16 cellular contexts compared by ENCODE assay signal in genomic region chr7:157402388-157402703, GRCh38.
DNase-seq lines count a peak whose midpoint lies in the region; ATAC-seq and TF ChIP-seq lines count a peak whose summit lies in the region.
"Had no signal": no experiment of that assay in that cellular context is flagged by ENCODE, and none has a peak within 500 bp of the region (broad histone marks: within the 10 kb centered on the region; RNA-seq: fewer than 3 reads in every experiment).

No MANE protein-coding gene starts in this region.

- peak overlapping the region; percentile 51 for H3K27ac ChIP-seq in CD8-positive, alpha-beta memory T cell (ENCODE audit: low read depth, low read length)
- peak overlapping the region; percentile 16 to 92 for H3K27ac ChIP-seq in right atrium auricular region

- CTCF ChIA-PET in activated naive CD4-positive, alpha-beta T cell treated with anti-CD3 and anti-CD28 coated beads for 36 hours (lab: Charles Lee): no interaction called here
- CTCF ChIA-PET in CD8-positive, alpha-beta memory T cell (lab: Charles Lee): no interaction called here

- no peak for TF ChIP-seq CTCF in right atrium auricular region (IDR thresholded peaks at IDR 0.05)

- H3K4me1 ChIP-seq in CD8-positive, alpha-beta memory T cell (ENCODE audit: insufficient read depth, low read length): no peaks in the 10 kb centered on the region
- H3K4me1 ChIP-seq in right atrium auricular region: peaks cover 0 to 60% of the 10 kb centered on the region in 2 donors

- no peak overlapping the region for H3K4me3 ChIP-seq in CD8-positive, alpha-beta memory T cell (ENCODE audit: low read length)
- no peak overlapping the region for H3K4me3 ChIP-seq in right atrium auricular region

- H3K9me3 Mint-ChIP-seq in activated naive CD4-positive, alpha-beta T cell treated with anti-CD3 and anti-CD28 coated beads, Interleukin-2, amount 50 U/mL, for 72 hours: no peaks in the 10 kb centered on the region
- H3K9me3 Mint-ChIP-seq in activated naive CD4-positive, alpha-beta T cell treated with anti-CD3 and anti-CD28 coated beads for 36 hours: no peaks in the 10 kb centered on the region
- H3K9me3 Mint-ChIP-seq in CD8-positive, alpha-beta memory T cell: no peaks in the 10 kb centered on the region
- H3K9me3 Mint-ChIP-seq: CD8-positive, alpha-beta T cell had no signal

- no peaks in the 10 kb centered on the region for H3K36me3 Mint-ChIP-seq in activated naive CD4-positive, alpha-beta T cell treated with anti-CD3 and anti-CD28 coated beads, Interleukin-2, amount 50 U/mL, for 72 hours
- peaks cover 16% of the 10 kb centered on the region for H3K36me3 Mint-ChIP-seq in activated naive CD4-positive, alpha-beta T cell treated with anti-CD3 and anti-CD28 coated beads for 36 hours (ENCODE audit: low read depth)
- H3K36me3 Mint-ChIP-seq in CD8-positive, alpha-beta memory T cell: peaks cover 0 to 53% (median 3%) of the 10 kb centered on the region in 3 donors

- H3K27me3 Mint-ChIP-seq in activated naive CD4-positive, alpha-beta T cell treated with anti-CD3 and anti-CD28 coated beads for 36 hours (ENCODE audit: low read depth): no peaks in the 10 kb centered on the region
- no peaks in the 10 kb centered on the region for H3K27me3 Mint-ChIP-seq in CD8-positive, alpha-beta memory T cell

- no peak for ATAC-seq in activated naive CD4-positive, alpha-beta T cell treated with anti-CD3 and anti-CD28 coated beads, Interleukin-2, amount 50 U/mL, for 72 hours
- ATAC-seq: CD8-positive, alpha-beta T cell had no signal

- H3K27me3 ChIP-seq in CD8-positive, alpha-beta memory T cell (ENCODE audit: insufficient read depth, low read length, poor library complexity, severe bottlenecking): no peaks in the 10 kb centered on the region
- no peaks in the 10 kb centered on the region for H3K27me3 ChIP-seq in right atrium auricular region
- H3K27me3 ChIP-seq: BE2C had no signal

- H3K9me3 ChIP-seq in CD8-positive, alpha-beta memory T cell (ENCODE audit: low read length): no peaks in the 10 kb centered on the region
- H3K9me3 ChIP-seq in right atrium auricular region: no peaks in the 10 kb centered on the region
- H3K9me3 ChIP-seq: BE2C had no signal

- peak in 1 of 2 donors; percentile 23 for DNase-seq in activated naive CD4-positive, alpha-beta T cell treated with anti-CD3 and anti-CD28 coated beads, Interleukin-2, amount 50 U/mL, for 72 hours (ENCODE audit: low spot score in 2 of 2)
- no peak for DNase-seq in activated naive CD4-positive, alpha-beta T cell treated with anti-CD3 and anti-CD28 coated beads for 36 hours
- DNase-seq in CD8-positive, alpha-beta memory T cell: no peak
- DNase-seq in right atrium auricular region (ENCODE audit: low spot score) (no peak), posterior vena cava (ENCODE audit: low spot score) (peak; percentile 69), DMS79 (lab: John Stamatoyannopoulos, UW) (no peak), NOMO-1 treated with dmso at 0.1 percent for 144 hours (lab: John Stamatoyannopoulos, UW; ENCODE audit: unreplicated experiment) (no peak)
- DNase-seq: BE2C; CD8-positive, alpha-beta T cell; DMS79 treated with DMSO at 0.1 percent for 48 hours; KBM-7; NCI-H1694 treated with DMSO at 0.1 percent for 48 hours; NCI-H510A treated with DMSO at 0.1 percent for 48 hours; NCI-H774; OCI-M1; SIG-M5 had no signal

- peaks cover 5% of the 10 kb centered on the region for H3K36me3 ChIP-seq in CD8-positive, alpha-beta memory T cell (ENCODE audit: insufficient read depth, low read length)
- H3K36me3 ChIP-seq in right atrium auricular region: peaks cover 43% of the 10 kb centered on the region

- no peak overlapping the region for H3K4me3 Mint-ChIP-seq in activated naive CD4-positive, alpha-beta T cell treated with anti-CD3 and anti-CD28 coated beads for 36 hours
- no peak overlapping the region for H3K4me3 Mint-ChIP-seq in CD8-positive, alpha-beta memory T cell
- H3K4me3 Mint-ChIP-seq: CD8-positive, alpha-beta T cell had no signal

- POLR2A ChIA-PET in CD8-positive, alpha-beta memory T cell (lab: Charles Lee): no interaction called here

- peaks cover 14% of the 10 kb centered on the region for H3K4me1 Mint-ChIP-seq in activated naive CD4-positive, alpha-beta T cell treated with anti-CD3 and anti-CD28 coated beads for 36 hours (ENCODE audit: low read depth)
- H3K4me1 Mint-ChIP-seq in CD8-positive, alpha-beta memory T cell: peaks cover 15 to 28% (median 28%) of the 10 kb centered on the region in 3 donors

- intact Hi-C loops in activated naive CD4-positive, alpha-beta T cell treated with anti-CD3 and anti-CD28 coated beads for 36 hours (cut with micrococcal nuclease): no loop called here
- intact Hi-C loops in posterior vena cava (cut with DNase I): no loop called here

- H3K27ac Mint-ChIP-seq in activated naive CD4-positive, alpha-beta T cell treated with anti-CD3 and anti-CD28 coated beads, Interleukin-2, amount 50 U/mL, for 72 hours: peak overlapping the region; percentile 24 to 74
- H3K27ac Mint-ChIP-seq in activated naive CD4-positive, alpha-beta T cell treated with anti-CD3 and anti-CD28 coated beads for 36 hours: no peak overlapping the region
- H3K27ac Mint-ChIP-seq in CD8-positive, alpha-beta memory T cell: no peak overlapping the region
- H3K27ac Mint-ChIP-seq: CD8-positive, alpha-beta T cell had no signal

Comparison
In these comparisons a context has a peak if more than half of its experiments do, and no peak if none do; other contexts are left out.
1. H3K27ac Mint-ChIP-seq: peak in activated naive CD4-positive, alpha-beta T cell treated with anti-CD3 and anti-CD28 coated beads, Interleukin-2, amount 50 U/mL, for 72 hours (2 of 2); none in activated naive CD4-positive, alpha-beta T cell treated with anti-CD3 and anti-CD28 coated beads for 36 hours (single experiment) and CD8-positive, alpha-beta memory T cell (0 of 8).